8 cellular contexts compared by ENCODE assay signal in genomic region chr17:78381601-78382168, GRCh38. TPM values are rescaled to one million over a fixed set of nuclear protein-coding genes. Genes with fewer than 3 reads are reported as not detected.
DNase-seq lines count a peak whose midpoint lies in the region; ATAC-seq and TF ChIP-seq lines count a peak whose summit lies in the region.

No MANE protein-coding gene starts in this region.

- ATAC-seq in natural killer cell treated with Interleukin-12 subunit alpha and Interleukin-12 subunit beta and Interleukin-15 and Interleukin-18, amount 100 ng/mL, for 72 hours: peak; percentile 25 to 48

- no peaks in the 10 kb centered on the region for H3K9me3 Mint-ChIP-seq in natural killer cell treated with Interleukin-12 subunit alpha and Interleukin-12 subunit beta and Interleukin-15 and Interleukin-18, amount 100 ng/mL, for 72 hours

- peaks cover 68 to 69% of the 10 kb centered on the region in 2 donors for H3K4me1 Mint-ChIP-seq in natural killer cell treated with Interleukin-12 subunit alpha and Interleukin-12 subunit beta and Interleukin-15 and Interleukin-18, amount 100 ng/mL, for 72 hours (ENCODE audit: low read depth in 2 of 2)

- H3K27ac ChIP-seq in brain microvascular endothelial cell: peak overlapping the region; percentile 3

- TF ChIP-seq CTCF in GM06990 (IDR thresholded peaks at IDR 0.05; ENCODE audit: insufficient read depth, low read length, poor library complexity, severe bottlenecking) (no peak), brain microvascular endothelial cell (IDR thresholded peaks at IDR 0.05; ENCODE audit: low read depth, low read length, missing control alignments) (no peak)

- H3K27ac Mint-ChIP-seq in natural killer cell treated with Interleukin-12 subunit alpha and Interleukin-12 subunit beta and Interleukin-15 and Interleukin-18, amount 100 ng/mL, for 72 hours: peak overlapping the region; percentile 96

- no peaks in the 10 kb centered on the region for H3K27me3 Mint-ChIP-seq in natural killer cell treated with Interleukin-12 subunit alpha and Interleukin-12 subunit beta and Interleukin-15 and Interleukin-18, amount 100 ng/mL, for 72 hours

- H3K27me3 ChIP-seq in GM06990 (replicated peaks; ENCODE audit: control insufficient read depth, insufficient read depth, low read length) (no peaks in the 10 kb centered on the region), brain microvascular endothelial cell (replicated peaks) (no peaks in the 10 kb centered on the region)

- H3K36me3 ChIP-seq in GM06990 (ENCODE audit: control insufficient read depth, insufficient read depth, low read length) (no peaks in the 10 kb centered on the region), brain microvascular endothelial cell (replicated peaks) (no peaks in the 10 kb centered on the region)

- DNase-seq in GM06990 (ENCODE audit: extremely low read depth, insufficient read length) (no peak), brain microvascular endothelial cell (no peak), NCI-H345 treated with DMSO at 0.1 percent for 48 hours (lab: John Stamatoyannopoulos, UW; ENCODE audit: unreplicated experiment) (no peak), NCI-H1417 treated with DMSO at 0.1 percent for 48 hours (lab: John Stamatoyannopoulos, UW) (no peak), NCI-H2029 (lab: John Stamatoyannopoulos, UW) (no peak), HuH-7.5 (ENCODE audit: low spot score) (no peak)
- DNase-seq in natural killer cell treated with Interleukin-12 subunit alpha and Interleukin-12 subunit beta and Interleukin-15 and Interleukin-18, amount 100 ng/mL, for 72 hours (ENCODE audit: low spot score): no peak

- H3K4me3 ChIP-seq in GM06990 (replicated peaks; ENCODE audit: low read depth, low read length) (peak overlapping the region; percentile 31), brain microvascular endothelial cell (ENCODE audit: low read depth, low read length) (no peak overlapping the region)

- in situ Hi-C loops in brain microvascular endothelial cell (cut with HindIII; ENCODE audit: low pct_ligation_motif_present, low sequenced_read_pairs): no loop called here

- H3K36me3 Mint-ChIP-seq in natural killer cell treated with Interleukin-12 subunit alpha and Interleukin-12 subunit beta and Interleukin-15 and Interleukin-18, amount 100 ng/mL, for 72 hours: peaks cover 24% of the 10 kb centered on the region

- H3K4me3 Mint-ChIP-seq in natural killer cell treated with Interleukin-12 subunit alpha and Interleukin-12 subunit beta and Interleukin-15 and Interleukin-18, amount 100 ng/mL, for 72 hours: peak overlapping the region; percentile 87

TF ChIP-seq in PFSK-1, 5 proteins besides CTCF, POLR2A, EP300 and RAD21:
- TF ChIP-seq REST (IDR thresholded peaks at IDR 0.05; ENCODE audit: insufficient read depth in 1 of 2, low read depth in 2 of 2, low read length in 2 of 2) (peak; percentile 77 to 90), TAF1 (IDR thresholded peaks at IDR 0.05; ENCODE audit: borderline replicate concordance, insufficient read depth, low read length) (no peak)

RNA-seq across cellular contexts. Expression of gene PGS1, which starts 3.2 kb away (rescaled TPM):
- polyA plus RNA-seq in PFSK-1 (2012; ENCODE audit: insufficient read length, low read depth): 53.3 TPM
- total RNA-seq in natural killer cell treated with Interleukin-12 subunit alpha and Interleukin-12 subunit beta and Interleukin-15 and Interleukin-18, amount 100 ng/mL, for 72 hours: 100 to 1,000 TPM in 1 of 2 donors, 10 to 100 TPM in 1; 83.0 to 139 TPM

RNA-seq across cellular contexts. Expression of gene SOCS3, which starts 21.8 kb away (rescaled TPM):
- 15.1 TPM for polyA plus RNA-seq in PFSK-1 (2012; ENCODE audit: insufficient read length, low read depth)
- 100 to 1,000 TPM; 110 to 156 TPM for total RNA-seq in natural killer cell treated with Interleukin-12 subunit alpha and Interleukin-12 subunit beta and Interleukin-15 and Interleukin-18, amount 100 ng/mL, for 72 hours
